Comparison of ENCODE assay signal across 8 cellular contexts in the genomic region with DNA sequence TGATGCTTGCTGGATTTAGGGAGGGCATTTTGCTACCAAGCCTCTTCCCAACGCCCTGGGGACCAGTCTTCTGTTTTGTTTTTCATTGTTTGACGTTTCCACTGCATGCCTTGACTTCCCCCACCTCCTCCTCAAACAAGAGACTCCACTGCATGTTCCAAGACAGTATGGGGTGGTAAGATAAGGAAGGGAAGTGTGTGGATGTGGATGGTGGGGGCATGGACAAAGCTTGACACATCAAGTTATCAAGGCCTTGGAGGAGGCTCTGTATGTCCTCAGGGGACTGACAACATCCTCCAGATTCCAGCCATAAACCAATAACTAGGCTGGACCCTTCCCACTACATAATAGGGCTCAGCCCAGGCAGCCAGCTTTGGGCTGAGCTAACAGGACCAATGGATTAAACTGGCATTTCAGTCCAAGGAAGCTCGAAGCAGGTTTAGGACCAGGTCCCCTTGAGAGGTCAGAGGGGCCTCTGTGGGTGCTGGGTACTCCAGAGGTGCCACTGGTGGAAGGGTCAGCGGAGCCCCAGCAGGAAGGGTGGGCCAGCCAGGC. TPM values are rescaled to one million over a fixed set of nuclear protein-coding genes. Genes with fewer than 3 reads are reported as not detected.
DNase-seq lines count a peak whose midpoint lies in the region; ATAC-seq and TF ChIP-seq lines count a peak whose summit lies in the region.
"Had no signal": no experiment of that assay in that cellular context is flagged by ENCODE, and none has a peak within 500 bp of the region (broad histone marks: within the 10 kb centered on the region; RNA-seq: fewer than 3 reads in every experiment).

No MANE protein-coding gene starts in this region.

- peaks cover 53% of the 10 kb centered on the region for H3K36me3 Mint-ChIP-seq in brain

- 68% methylated on average over 4 of the region's 4 CpGs for WGBS in suprapubic skin

- H3K9me3 Mint-ChIP-seq in brain = peaks cover 0 to 8% (median 0%) of the 10 kb centered on the region in 5 experiments

- TF ChIP-seq POLR2A in suprapubic skin (IDR thresholded peaks at IDR 0.05) = no peak

- H3K27me3 ChIP-seq in MM.1S (replicated peaks; ENCODE audit: insufficient read depth, low read length) (no peaks in the 10 kb centered on the region), mucosa of stomach (ENCODE audit: control insufficient read depth, insufficient read depth, low read length) (no peaks in the 10 kb centered on the region), suprapubic skin (no peaks in the 10 kb centered on the region)

- no peaks in the 10 kb centered on the region for H4K20me1 ChIP-seq in MM.1S (ENCODE audit: insufficient read depth, low read length)

- no peak overlapping the region for H2AFZ ChIP-seq in MM.1S (ENCODE audit: low read length)

- H3K4me1 Mint-ChIP-seq in brain = peaks cover 93% of the 10 kb centered on the region

- 0 out of 2 replicates have a peak, but pooled peaks cover 6% of the 10 kb centered on the region for H3K79me2 ChIP-seq in MM.1S (ENCODE audit: low read length)

- H3K27me3 Mint-ChIP-seq in brain = peaks cover 4% of the 10 kb centered on the region

- H3K9ac ChIP-seq in MM.1S (ENCODE audit: low read length) (peak overlapping the region; percentile 1; the same call in 1 of the 2 replicates), mucosa of stomach (ENCODE audit: low read length) (peak overlapping the region; percentile 38)

- H3K4me3 ChIP-seq in MM.1S (ENCODE audit: low read length) (no peak overlapping the region), mucosa of stomach (ENCODE audit: low read length) (no peak overlapping the region), suprapubic skin (no peak overlapping the region)

- peak overlapping the region in 3 of 5 experiments; percentile 23 to 84 (median 25) for H3K4me3 Mint-ChIP-seq in brain

- peak overlapping the region; percentile 83 for H3K27ac ChIP-seq in MM.1S (ENCODE audit: low read length)
- H3K27ac ChIP-seq in suprapubic skin = peak overlapping the region; percentile 93

- peak overlapping the region in 4 of 5 experiments; percentile 75 to 99 (median 92) for H3K27ac Mint-ChIP-seq in brain

- H3K36me3 ChIP-seq in MM.1S (replicated peaks; ENCODE audit: insufficient read depth, low read length) (no peaks in the 10 kb centered on the region; the same call in 1 of the 2 replicates), mucosa of stomach (ENCODE audit: control insufficient read depth, insufficient read depth, low read length) (no peaks in the 10 kb centered on the region), suprapubic skin (peaks cover 37% of the 10 kb centered on the region)

- no peaks in the 10 kb centered on the region for H3K9me3 ChIP-seq in MM.1S (replicated peaks; ENCODE audit: insufficient read depth, low read length)
- no peaks in the 10 kb centered on the region for H3K9me3 ChIP-seq in mucosa of stomach (ENCODE audit: control insufficient read depth, low read length)
- H3K9me3 ChIP-seq in suprapubic skin = no peaks in the 10 kb centered on the region

- TF ChIP-seq EP300 in suprapubic skin (IDR thresholded peaks at IDR 0.05) = no peak

- no peak for DNase-seq in MM.1S
- no peak for DNase-seq in suprapubic skin (ENCODE audit: low spot score in 2 of 2)
- no peak for DNase-seq in NCI-H128 (lab: John Stamatoyannopoulos, UW; ENCODE audit: unreplicated experiment)
- no peak for DNase-seq in activated CD4-positive, alpha-beta T cell treated with anti-CD3 and anti-CD28 coated beads, Interleukin-2, amount 50 U/mL, for 1 hour

- peak overlapping the region; percentile 79; the same call in 1 of the 2 replicates for H3K4me2 ChIP-seq in MM.1S (ENCODE audit: low read depth, low read length)

- H3K9me2 ChIP-seq in MM.1S (replicated peaks; ENCODE audit: insufficient read depth, low read length) = no peaks in the 10 kb centered on the region

- TF ChIP-seq CTCF in MM.1S (IDR thresholded peaks at IDR 0.05; ENCODE audit: low read length) (no peak), brain (conservative IDR thresholded peaks at IDR 0.05) (no peak), suprapubic skin (IDR thresholded peaks at IDR 0.05) (no peak)

- peaks cover 45% of the 10 kb centered on the region for H3F3A ChIP-seq in MM.1S (ENCODE audit: insufficient read depth, low read length)

- peaks cover 66% of the 10 kb centered on the region for H3K4me1 ChIP-seq in MM.1S (ENCODE audit: low read length)
- H3K4me1 ChIP-seq in mucosa of stomach (ENCODE audit: control insufficient read depth, insufficient read depth, low read length) = peaks cover 22% of the 10 kb centered on the region
- H3K4me1 ChIP-seq in suprapubic skin = peaks cover 79% of the 10 kb centered on the region

- no peak for ATAC-seq in GM21447 (IDR thresholded peaks at IDR 0.05; ENCODE audit: unreplicated experiment)

RNA-seq across cellular contexts. Expression of gene PCDHGC5, which starts 23.0 kb away (rescaled TPM):
- 4.3 TPM for polyA plus RNA-seq in brain (ENCODE audit: insufficient read depth, low read depth, low replicate concordance)
- 10 to 100 TPM in 1 of 4 donors, 1 to 10 TPM in 3; 1.6 to 10.5 (median 3.2) TPM for total RNA-seq in suprapubic skin

RNA-seq across cellular contexts. Expression of gene PCDHGC4, which starts 27.0 kb away (rescaled TPM):
- polyA plus RNA-seq in brain (ENCODE audit: insufficient read depth, low read depth, low replicate concordance) = 31.8 TPM
- total RNA-seq in suprapubic skin = 10 to 100 TPM in 3 of 4 donors, 1 to 10 TPM in 1; 2.7 to 30.6 (median 15.0) TPM
- total RNA-seq: G401 had no signal

RNA-seq across cellular contexts. Expression of gene PCDHGC3, which starts 36.1 kb away (rescaled TPM):
- polyA plus RNA-seq in brain (ENCODE audit: insufficient read depth, low read depth, low replicate concordance) = 246 TPM
- total RNA-seq in suprapubic skin = 10 to 100 TPM; 30.0 to 73.4 (median 60.4) TPM
